Comparison of ENCODE assay signal across 27 cellular contexts in the genomic region with DNA sequence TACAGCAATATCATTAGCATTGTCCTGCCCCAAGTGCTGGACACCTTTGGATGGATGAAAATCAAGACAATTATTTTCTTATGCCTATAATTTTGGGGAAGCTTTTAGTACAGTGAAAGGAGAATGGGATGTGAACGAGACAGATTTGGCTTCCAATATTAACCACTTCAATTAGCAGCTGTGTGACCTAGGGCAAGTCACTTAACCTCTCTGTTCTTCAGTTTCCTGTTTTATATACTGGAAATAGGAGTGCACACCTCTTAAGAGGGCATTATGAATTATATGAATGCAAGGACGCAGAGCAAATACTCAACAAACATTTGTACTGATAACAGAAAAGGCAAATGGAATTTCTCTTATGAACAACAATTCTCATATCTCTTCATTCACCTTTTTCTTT. TPM values are rescaled to one million over a fixed set of nuclear protein-coding genes. Genes with fewer than 3 reads are reported as not detected.
A peak's percentile ranks its signal among the peaks of the same experiment; 100 is the strongest.
DNase-seq lines count a peak whose midpoint lies in the region; ATAC-seq, FAIRE-seq and TF ChIP-seq lines count a peak whose summit lies in the region.
"Had no signal": no experiment of that assay in that cellular context is flagged by ENCODE, and none has a peak within 500 bp of the region (broad histone marks: within the 10 kb centered on the region; RNA-seq: fewer than 3 reads in every experiment).

No MANE protein-coding gene starts in this region.

- 0% methylated on average over 2 of the region's 2 CpGs for WGBS in K562 (ENCODE audit: insufficient coverage, low coverage, missing lambda C conversion rate)
- WGBS in HepG2 (ENCODE audit: low lambda C conversion rate) = 89% methylated on average over 2 of the region's 2 CpGs
- 59% methylated on average over 2 of the region's 2 CpGs for WGBS in right lobe of liver (ENCODE audit: insufficient coverage, low coverage, low lambda C conversion rate, missing lambda C conversion rate)

- ATAC-seq in K562 (no peak), HepG2 (no peak), right lobe of liver (no peak)
- ATAC-seq: A549, GM12878 had no signal

- H2AFZ ChIP-seq in K562 (ENCODE audit: low read depth, low read length) (no peak overlapping the region), HepG2 (ENCODE audit: low read length) (no peak overlapping the region)

- CTCF ChIA-PET in K562 (lab: Yijun Ruan, JAX; ENCODE audit: low intra/inter-chr PET ratio) (no interaction called here), HepG2 (lab: Yijun Ruan, JAX; ENCODE audit: low intra/inter-chr PET ratio, low total read pairs) (no interaction called here)

- H3K27ac ChIP-seq in K562 (ENCODE audit: extremely low read depth, low read depth, low read length) (no peak overlapping the region), HepG2 (ENCODE audit: extremely low read length, insufficient read depth, low read length) (peak overlapping the region; percentile 12), right lobe of liver (peak overlapping the region in 2 of 3 donors; percentile 25 to 51)
- H3K27ac ChIP-seq: 22Rv1, A549, BLaER1 had no signal

- no peak overlapping the region for H3K27ac Mint-ChIP-seq in endothelial cell (ENCODE audit: unreplicated experiment)
- H3K27ac Mint-ChIP-seq: CD14-positive monocyte; CD4-positive, alpha-beta memory T cell; CD4-positive, CD25-positive, alpha-beta regulatory T cell; CD8-positive, alpha-beta memory T cell had no signal

- H3K4me2 ChIP-seq in K562 (ENCODE audit: insufficient read depth, low read length) (no peak overlapping the region), HepG2 (ENCODE audit: low read depth, low read length) (no peak overlapping the region)
- H3K4me2 ChIP-seq: A549, BLaER1 had no signal

- peaks cover 6% of the 10 kb centered on the region for H3K4me1 Mint-ChIP-seq in endothelial cell (ENCODE audit: unreplicated experiment)

- FAIRE-seq in K562 (lab: Jason Lieb, UNC) (no peak), HepG2 (lab: Jason Lieb, UNC) (no peak)
- FAIRE-seq: A549, GM12878, GM12892, GM18507 had no signal

- DNase-seq in K562 (ENCODE audit: extremely low read depth in 1 of 4, low spot score in 3 of 4) = no peak
- DNase-seq in HepG2 (ENCODE audit: low spot score) = no peak
- no peak for DNase-seq in right lobe of liver
- DNase-seq in endothelial cell (ENCODE audit: low spot score) = no peak
- no peak for DNase-seq in NK-92 (lab: John Stamatoyannopoulos, UW; ENCODE audit: unreplicated experiment)
- DNase-seq: BE2C; C1 segment of cervical spinal cord; CD4-positive, alpha-beta memory T cell; CD4-positive, CD25-positive, alpha-beta regulatory T cell; CD8-positive, alpha-beta memory T cell; COR-L47; DMS 273 treated with DMSO at 0.1 percent for 48 hours; DMS153; DMS53; DMS79; DND-41; EL; GDM1 had no signal

- no peaks in the 10 kb centered on the region for H3K9me3 Mint-ChIP-seq in endothelial cell (ENCODE audit: unreplicated experiment)
- H3K9me3 Mint-ChIP-seq: CD14-positive monocyte; CD4-positive, alpha-beta memory T cell; CD8-positive, alpha-beta memory T cell had no signal

- H3K79me2 ChIP-seq in K562 (ENCODE audit: control insufficient read depth, insufficient read depth, low read length) (no peaks in the 10 kb centered on the region), HepG2 (ENCODE audit: insufficient read depth, low read length) (no peaks in the 10 kb centered on the region)

- no peak for TF ChIP-seq RAD21 in K562 (CRISPR knock-in tag; conservative IDR thresholded peaks at IDR 0.05 in 1 of 2, IDR thresholded peaks at IDR 0.05 in 1 of 2)
- TF ChIP-seq RAD21 in HepG2 (CRISPR knock-in tag; IDR thresholded peaks at IDR 0.05) = no peak

- POLR2A ChIA-PET in K562 (lab: Yijun Ruan, JAX) = no interaction called here
- POLR2A ChIA-PET in HepG2 (lab: Yijun Ruan, JAX) = no interaction called here

- no peaks in the 10 kb centered on the region for H3K9me1 ChIP-seq in K562 (ENCODE audit: control insufficient read depth, insufficient read depth, low read length)

- in situ Hi-C loops in K562 (cut with MboI) (no loop called here), HepG2 (cut with HindIII; ENCODE audit: extremely low pct_ligation_motif_present, low pct_unique_long_range_greater_than_20kb) (no loop called here)

- H3K36me3 ChIP-seq in K562 (ENCODE audit: control insufficient read depth, insufficient read depth, low read length) = no peaks in the 10 kb centered on the region
- peaks cover 2 to 17% of the 10 kb centered on the region in 2 experiments; a peak in 4 of 5 replicates for H3K36me3 ChIP-seq in HepG2 (replicated peaks in 1 of 2; ENCODE audit: control insufficient read depth in 1 of 2, insufficient read depth in 2 of 2, low read length in 2 of 2)
- H3K36me3 ChIP-seq in right lobe of liver = peaks cover 0 to 17% (median 9%) of the 10 kb centered on the region in 4 donors
- H3K36me3 ChIP-seq: BE2C, BLaER1 had no signal

- H3K4me1 ChIP-seq in K562 (replicated peaks in 1 of 2; ENCODE audit: control insufficient read depth in 2 of 2, insufficient read depth in 2 of 2, low read length in 2 of 2) (no peaks in the 10 kb centered on the region), HepG2 (ENCODE audit: insufficient read depth, low read length) (peaks cover 16% of the 10 kb centered on the region), right lobe of liver (peaks cover 0 to 23% (median 6%) of the 10 kb centered on the region in 4 donors)
- H3K4me1 ChIP-seq: A549, BE2C, BLaER1 had no signal

- intact Hi-C loops in K562 (cut with micrococcal nuclease) (no loop called here), HepG2 (cut with micrococcal nuclease; ENCODE audit: unreplicated experiment) (no loop called here), right lobe of liver (cut with DNase I) (no loop called here)

- H3K27me3 Mint-ChIP-seq in endothelial cell (ENCODE audit: unreplicated experiment) = no peaks in the 10 kb centered on the region

- H3K9me3 ChIP-seq in K562 (replicated peaks; ENCODE audit: control insufficient read depth, insufficient read depth, low read depth, low read length) = no peaks in the 10 kb centered on the region
- H3K9me3 ChIP-seq in HepG2 (ENCODE audit: low read length) = no peaks in the 10 kb centered on the region
- H3K9me3 ChIP-seq in right lobe of liver = no peaks in the 10 kb centered on the region
- H3K9me3 ChIP-seq: A549, BE2C, BLaER1 had no signal

- no peak overlapping the region for H3K4me3 Mint-ChIP-seq in endothelial cell (ENCODE audit: unreplicated experiment)
- H3K4me3 Mint-ChIP-seq: CD14-positive monocyte; CD4-positive, alpha-beta memory T cell; CD4-positive, CD25-positive, alpha-beta regulatory T cell; CD8-positive, alpha-beta memory T cell had no signal

- H3K4me3 ChIP-seq in K562 = no peak overlapping the region
- no peak overlapping the region for H3K4me3 ChIP-seq in HepG2 (replicated peaks in 1 of 3; ENCODE audit: insufficient read depth in 1 of 3, low read depth in 2 of 3, low read length in 3 of 3)
- H3K4me3 ChIP-seq in right lobe of liver = no peak overlapping the region
- H3K4me3 ChIP-seq: A549, BLaER1, GM12878 had no signal

- no peak for TF ChIP-seq EP300 in K562 (IDR thresholded peaks at IDR 0.05; ENCODE audit: low read length)
- no peak for TF ChIP-seq EP300 in HepG2 (IDR thresholded peaks at IDR 0.05; ENCODE audit: low read depth in 2 of 2, low read length in 2 of 2)
- no peak for TF ChIP-seq EP300 in HepG2 (CRISPR knock-in tag; IDR thresholded peaks at IDR 0.05; ENCODE audit: borderline replicate concordance)

- H3K27me3 ChIP-seq in K562 (ENCODE audit: control insufficient read depth in 2 of 2, insufficient read depth in 2 of 2, low read length in 2 of 2) (no peaks in the 10 kb centered on the region; a peak in 1 of 5 replicates), HepG2 (ENCODE audit: control insufficient read depth in 1 of 2, insufficient read depth in 2 of 2, low read length in 2 of 2) (no peaks in the 10 kb centered on the region), right lobe of liver (no peaks in the 10 kb centered on the region)
- H3K27me3 ChIP-seq: BE2C, BLaER1 had no signal

- H3K36me3 Mint-ChIP-seq in endothelial cell (ENCODE audit: low read depth, unreplicated experiment) = no peaks in the 10 kb centered on the region
- H3K36me3 Mint-ChIP-seq: CD14-positive monocyte; CD4-positive, alpha-beta memory T cell; CD4-positive, CD25-positive, alpha-beta regulatory T cell had no signal

- H4K20me1 ChIP-seq in K562 (replicated peaks; ENCODE audit: control insufficient read depth, insufficient read depth, low read length) (no peaks in the 10 kb centered on the region), HepG2 (ENCODE audit: insufficient read depth, low read length) (no peaks in the 10 kb centered on the region)
- H4K20me1 ChIP-seq: BLaER1 had no signal

- TF ChIP-seq POLR2A in K562 (conservative IDR thresholded peaks at IDR 0.05) (no peak), HepG2 (IDR thresholded peaks at IDR 0.05; ENCODE audit: insufficient read depth in 1 of 2, low read depth in 2 of 2, low read length in 2 of 2) (no peak), right lobe of liver (IDR thresholded peaks at IDR 0.05) (no peak)

- H3K9ac ChIP-seq in K562 (ENCODE audit: insufficient read depth in 1 of 2, low read depth in 2 of 2, low read length in 2 of 2) (no peak overlapping the region), HepG2 (ENCODE audit: insufficient read depth, low read depth, low read length) (no peak overlapping the region)
- H3K9ac ChIP-seq: BLaER1 had no signal

- BruUV-seq in K562 (replicated peaks; lab: Mats Ljungman, UMichigan) = no TSS peak
- no TSS peak for BruUV-seq in HepG2 (replicated peaks; lab: Mats Ljungman, UMichigan)

- TF ChIP-seq CTCF in K562 (IDR thresholded peaks at IDR 0.05 in 2 of 3, conservative IDR thresholded peaks at IDR 0.05 in 1 of 3; ENCODE audit: insufficient read depth in 2 of 3, low read depth in 1 of 3, low read length in 3 of 3) = no peak
- no peak for TF ChIP-seq CTCF in HepG2 (CRISPR knock-in tag; IDR thresholded peaks at IDR 0.05)
- no peak for TF ChIP-seq CTCF in right lobe of liver (IDR thresholded peaks at IDR 0.05)
- no peak for TF ChIP-seq CTCF in endothelial cell (IDR thresholded peaks at IDR 0.05; ENCODE audit: unreplicated experiment)

RNA-seq across cellular contexts. Expression of a gene that starts 18.5 kb away (rescaled TPM):
- total RNA-seq in K562 (2011; cell fraction: chromatin; rRNA removed; ENCODE audit: low replicate concordance) = 0.19 TPM in 1 of 2 replicates, not detected in the other
- total RNA-seq in K562 (2011; cell fraction: nucleolus; rRNA removed) = not detected in 2 replicates
- not detected in 2 replicates for total RNA-seq in K562 (2011; cell fraction: nucleoplasm; rRNA removed)
- total RNA-seq in K562 (2014; rRNA removed) (not detected in 2 replicates), K562 (2014; rRNA removed; fragmentation: Illumina TruSeq; extraction: Trizol) (not detected in 2 replicates), K562 (2015; rRNA removed; fragmentation: Illumina TruSeq; extraction: Trizol) (not detected in 2 replicates), K562 (2021) (not detected in 2 replicates), HepG2 (2016; rRNA removed; fragmentation: Illumina TruSeq; extraction: Trizol) (1.1 and 2.1 TPM in 2 replicates), right lobe of liver (100 to 1,000 TPM in 2 of 6 experiments, 10 to 100 TPM in 4; 38.8 to 125 (median 76.5) TPM), endothelial cell (ENCODE audit: unreplicated experiment) (0.64 TPM)
- polyA plus RNA-seq in K562 (2011; rRNA removed) (not detected in 2 replicates), K562 (2014; fragmentation: Illumina TruSeq; extraction: Trizol) (not detected in 2 replicates), K562 (2014; fragmentation: Nextera tagmentation; extraction: Ambion mirVana) (not detected), K562 (2014; rRNA removed) (not detected in 2 replicates), HepG2 (2011; rRNA removed) (5.9 and 6.6 TPM in 2 replicates)
- not detected in 2 replicates for polyA plus RNA-seq in K562 (2011; cell fraction: cytosol; rRNA removed)
- polyA plus RNA-seq in K562 (2011; cell fraction: nucleus; rRNA removed) = not detected in 2 replicates
- not detected in 2 replicates for polyA plus RNA-seq in K562 (2012)
- not detected in 2 replicates for polyA minus RNA-seq in K562 (2011; rRNA and poly(A)+ RNA removed)
- not detected in 2 replicates for polyA minus RNA-seq in K562 (2011; cell fraction: cytosol; rRNA and poly(A)+ RNA removed)
- not detected in 2 replicates for polyA minus RNA-seq in K562 (2011; cell fraction: nucleus; rRNA and poly(A)+ RNA removed)
- 0.61 and 0.62 TPM in 2 replicates for total RNA-seq in HepG2 (2016; cell fraction: cytosol; rRNA removed; fragmentation: Illumina TruSeq; extraction: Trizol; ENCODE audit: low read depth)
- total RNA-seq in HepG2 (2016; cell fraction: insoluble cytoplasmic fraction; rRNA removed; fragmentation: Illumina TruSeq; extraction: Trizol) = 0.95 and 2.7 TPM in 2 replicates
- total RNA-seq in HepG2 (2016; cell fraction: membrane; rRNA removed; fragmentation: Illumina TruSeq; extraction: Trizol) = 1.0 and 1.1 TPM in 2 replicates
- total RNA-seq in HepG2 (2016; cell fraction: nucleus; rRNA removed; fragmentation: Illumina TruSeq; extraction: Trizol) = 1.5 and 2.3 TPM in 2 replicates
- polyA plus RNA-seq in HepG2 (2011; cell fraction: cytosol; rRNA removed) = 3.7 and 5.4 TPM in 2 replicates
- polyA plus RNA-seq in HepG2 (2011; cell fraction: nucleus; rRNA removed) = 8.0 and 9.4 TPM in 2 replicates
- polyA plus RNA-seq in HepG2 (2012) = 12.5 and 20.6 TPM in 2 replicates
- 0.35 and 0.44 TPM in 2 replicates for polyA plus RNA-seq in HepG2 (2016; cell fraction: cytosol; fragmentation: Illumina TruSeq; extraction: Trizol; ENCODE audit: low read depth)
- 0.82 and 1.5 TPM in 2 replicates for polyA plus RNA-seq in HepG2 (2016; cell fraction: insoluble cytoplasmic fraction; fragmentation: Illumina TruSeq; extraction: Trizol; ENCODE audit: low read depth)
- 0.45 and 0.58 TPM in 2 replicates for polyA plus RNA-seq in HepG2 (2016; cell fraction: membrane; fragmentation: Illumina TruSeq; extraction: Trizol; ENCODE audit: low read depth)
- polyA plus RNA-seq in HepG2 (2016; cell fraction: nucleus; fragmentation: Illumina TruSeq; extraction: Trizol; ENCODE audit: insufficient read depth, low read depth) = 4.2 and 6.0 TPM in 2 replicates
- polyA minus RNA-seq in HepG2 (2011; rRNA and poly(A)+ RNA removed; ENCODE audit: low replicate concordance) = 4.8 TPM in 1 of 2 replicates, not detected in the other
- polyA minus RNA-seq in HepG2 (2011; cell fraction: cytosol; rRNA and poly(A)+ RNA removed) = 5.1 and 5.3 TPM in 2 replicates
- 7.1 and 10.3 TPM in 2 replicates for polyA minus RNA-seq in HepG2 (2011; cell fraction: nucleus; rRNA and poly(A)+ RNA removed)
- total RNA-seq: A172; CD4-positive, CD25-positive, alpha-beta regulatory T cell; G401 had no signal
- polyA plus RNA-seq: CD14-positive monocyte had no signal

Comparison
In these comparisons a context has a peak if more than half of its experiments do, and no peak if none do; other contexts are left out.
1. RNA of a gene that starts 18.5 kb away (total RNA-seq): 38.8 to 125 TPM in right lobe of liver; 0.61 to 2.7 TPM in HepG2, 0.64 TPM in endothelial cell (single experiment) and 0.19 TPM in K562; every median in the first group is over 10 times any median in the second.